In genomic region chr5:132866342-132867045, GRCh38 we compare ENCODE assay signal across 8 cellular contexts. TPM values are rescaled to one million over a fixed set of nuclear protein-coding genes. Genes with fewer than 3 reads are reported as not detected.
A peak's percentile ranks its signal among the peaks of the same experiment; 100 is the strongest.
DNase-seq lines count a peak whose midpoint lies in the region; ATAC-seq and FAIRE-seq lines count a peak whose summit lies in the region.

TSS of gene GDF9 (minus strand) at chr5:132866469. CDS start at chr5:132864533, 1,936 bp downstream.
TSS of gene UQCRQ (plus strand) at chr5:132866642. CDS start at chr5:132866882, 240 bp downstream.

- no peak within 1 kb of the TSS for H2BK15ac ChIP-seq in mesendoderm (replicated peaks; ENCODE audit: low read depth)

- in situ Hi-C loops in Caki2 (cut with HindIII; ENCODE audit: low pct_unique_long_range_greater_than_20kb, low sequenced_read_pairs) = no loop called here

- H2BK5ac ChIP-seq in mesendoderm (ENCODE audit: low read length) = peak within 1 kb of the TSS; percentile 15

- H3K18ac ChIP-seq in mesendoderm (ENCODE audit: low read length) = peak within 1 kb of the TSS; percentile 31

- peaks cover 11% of the 10 kb centered on the region for H3K79me2 ChIP-seq in mesendoderm (ENCODE audit: control insufficient read depth, insufficient read depth, low read length)

- ATAC-seq in GM21367 (IDR thresholded peaks at IDR 0.05; ENCODE audit: unreplicated experiment) = peak; percentile 97

- no peaks in the 10 kb centered on the region for H3K4me1 ChIP-seq in endocrine pancreas (ENCODE audit: control insufficient read depth, insufficient read depth, low read length)
- H3K4me1 ChIP-seq in mesendoderm (ENCODE audit: control insufficient read depth, low read depth, low read length) = peaks cover 2% of the 10 kb centered on the region

- no peak within 1 kb of the TSS for H4K8ac ChIP-seq in mesendoderm (ENCODE audit: low read depth, low read length)

- H3K9ac ChIP-seq in endocrine pancreas (ENCODE audit: control insufficient read depth, insufficient read depth, low read length) = peak within 1 kb of the TSS; percentile 83
- peak within 1 kb of the TSS; percentile 91 for H3K9ac ChIP-seq in mesendoderm (ENCODE audit: low read length)

- DNase-seq in Caki2 (ENCODE audit: low read depth) (peak; percentile 96), HTR-8/SVneo (ENCODE audit: insufficient read length, low spot score) (peak; percentile 98), NOMO-1 treated with DMSO at 0.1 percent for 48 hours (lab: John Stamatoyannopoulos, UW; ENCODE audit: unreplicated experiment) (peak; percentile 99), mesendoderm (peak; percentile 100)
- peak; percentile 93 for DNase-seq in activated CD8-positive, alpha-beta memory T cell treated with anti-CD3 and anti-CD28 coated beads, Interleukin-2, amount 50 U/mL, for 1 hour (ENCODE audit: extremely low read depth)
- DNase-seq in stimulated activated CD8-positive, alpha-beta memory T cell treated with anti-CD3 and anti-CD28 coated beads, Interleukin-15, amount 100 ng/mL, for 1 hour (ENCODE audit: low read depth) = peak; percentile 78

- H3K9me3 ChIP-seq in endocrine pancreas (ENCODE audit: control insufficient read depth, low read length) = no peaks in the 10 kb centered on the region

- H3K27me3 ChIP-seq in endocrine pancreas (ENCODE audit: control insufficient read depth, insufficient read depth, low read length) = no peaks in the 10 kb centered on the region
- H3K27me3 ChIP-seq in mesendoderm (ENCODE audit: insufficient read depth, low read length, poor library complexity) = no peaks in the 10 kb centered on the region

- peak; percentile 96 for FAIRE-seq in HTR-8/SVneo (lab: Jason Lieb, UNC)

- H3K23ac ChIP-seq in mesendoderm (ENCODE audit: low read length) = peak within 1 kb of the TSS; percentile 30

- H3K4me2 ChIP-seq in mesendoderm (ENCODE audit: low read length) = peak within 1 kb of the TSS; percentile 96

- H3K56ac ChIP-seq in mesendoderm (ENCODE audit: low read length) = peak within 1 kb of the TSS; percentile 96

- no CpG with 5 or more reads among the region's 55 CpGs for WGBS in mesendoderm (ENCODE audit: extremely low coverage, insufficient coverage, low lambda C conversion rate)

- H3K4me3 ChIP-seq in endocrine pancreas (ENCODE audit: control insufficient read depth, insufficient read depth, low read length) = peak within 1 kb of the TSS; percentile 86
- H3K4me3 ChIP-seq in mesendoderm (ENCODE audit: low read length) = peak within 1 kb of the TSS; percentile 89

- H2AK5ac ChIP-seq in mesendoderm (ENCODE audit: low read length) = peak within 1 kb of the TSS; percentile 65

- peaks cover under 1% of the 10 kb centered on the region for H3K36me3 ChIP-seq in endocrine pancreas (ENCODE audit: control insufficient read depth, insufficient read depth, low read length)
- peaks cover 2% of the 10 kb centered on the region for H3K36me3 ChIP-seq in mesendoderm (ENCODE audit: control insufficient read depth, insufficient read depth, low read length)

- H3K79me1 ChIP-seq in mesendoderm (ENCODE audit: low read length) = peaks cover 9% of the 10 kb centered on the region

- no peak within 1 kb of the TSS for H2BK120ac ChIP-seq in mesendoderm (ENCODE audit: low read depth, low read length)

- no peak within 1 kb of the TSS for H3K4ac ChIP-seq in mesendoderm (ENCODE audit: low read depth, low read length)

- peak within 1 kb of the TSS; percentile 70 for H3K27ac ChIP-seq in mesendoderm (ENCODE audit: low read depth, low read length)

- peak within 1 kb of the TSS; percentile 77 for H4K5ac ChIP-seq in mesendoderm (ENCODE audit: low read length)

RNA-seq across cellular contexts. Expression of gene GDF9, which starts in this region (rescaled TPM):
- 0.30 TPM in 1 of 2 replicates, not detected in the other for total RNA-seq in Caki2 (2014; rRNA removed; shearing (Covaris generic); ENCODE audit: low replicate concordance)
- 0.14 TPM for polyA plus RNA-seq in mesendoderm (2013, experiment 1 of 2)
- 0.10 TPM for polyA plus RNA-seq in mesendoderm (2013, experiment 2 of 2)

RNA-seq across cellular contexts. Expression of gene UQCRQ, which starts in this region (rescaled TPM):
- 254 and 303 TPM in 2 replicates for total RNA-seq in Caki2 (2014; rRNA removed; shearing (Covaris generic); ENCODE audit: low replicate concordance)
- 559 TPM for polyA plus RNA-seq in mesendoderm (2013, experiment 1 of 2)
- polyA plus RNA-seq in mesendoderm (2013, experiment 2 of 2) = 561 TPM

Comparison
In these comparisons a context has a peak if more than half of its experiments do, and no peak if none do; other contexts are left out.
1. Peak in every context shown above with its lines: DNase-seq, ATAC-seq, H3K4me3 ChIP-seq and H3K27ac ChIP-seq.